Comparison of ENCODE assay signal across 9 cellular contexts in the genomic region with DNA sequence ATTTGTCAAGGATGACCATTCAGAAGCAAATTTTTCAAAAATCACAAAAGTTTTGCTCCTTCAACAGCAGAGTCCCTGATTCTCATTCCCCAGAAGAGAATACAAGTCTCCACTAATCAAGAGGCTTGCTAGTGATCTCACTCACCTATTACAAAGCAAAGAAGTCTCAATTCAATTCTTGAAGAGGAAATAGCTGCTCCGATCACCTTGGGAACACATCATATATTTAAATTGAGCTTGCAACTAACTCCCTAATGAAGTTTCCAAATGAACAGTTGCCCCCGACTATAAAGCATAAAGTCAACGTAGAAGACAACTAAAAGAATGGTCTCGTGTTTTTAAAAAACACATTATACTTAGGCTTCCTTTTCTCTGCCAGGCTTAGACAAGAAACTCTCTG. TPM values are rescaled to one million over a fixed set of nuclear protein-coding genes. Genes with fewer than 3 reads are reported as not detected.
DNase-seq lines count a peak whose midpoint lies in the region; ATAC-seq and TF ChIP-seq lines count a peak whose summit lies in the region.
"Had no signal": no experiment of that assay in that cellular context is flagged by ENCODE, and none has a peak within 500 bp of the region (broad histone marks: within the 10 kb centered on the region; RNA-seq: fewer than 3 reads in every experiment).

No MANE protein-coding gene starts in this region.

- H3K4me3 ChIP-seq in liver (ENCODE audit: low read depth in 1 of 3, low read length in 3 of 3) (peak overlapping the region; percentile 12 to 60 (median 40)), subcutaneous abdominal adipose tissue (ENCODE audit: low read depth in 1 of 5, low read length in 5 of 5) (peak overlapping the region; percentile 76 to 92 (median 78))

- intact Hi-C loops in MCF 10A (cut with micrococcal nuclease), result loop anchor here (5.0 kb wide), 2 partner anchors 348 to 367 kb away; no protein-coding TSS in a partner anchor

- no peak for TF ChIP-seq CTCF in MCF 10A (IDR thresholded peaks at IDR 0.05; ENCODE audit: unreplicated experiment)
- TF ChIP-seq CTCF in liver (IDR thresholded peaks at IDR 0.05; ENCODE audit: low read depth, low read length, missing input control), result no peak

- no peak for ATAC-seq in HG03139 (IDR thresholded peaks at IDR 0.05; ENCODE audit: unreplicated experiment)

- H3K4me1 ChIP-seq in liver (ENCODE audit: control insufficient read depth in 4 of 4, insufficient read depth in 4 of 4, low read length in 3 of 4) (peaks cover 1 to 13% (median 9%) of the 10 kb centered on the region in 4 donors), subcutaneous abdominal adipose tissue (ENCODE audit: control insufficient read depth in 5 of 5, insufficient read depth in 5 of 5, low read length in 5 of 5) (peaks cover 0 to 40% (median 34%) of the 10 kb centered on the region in 5 donors)

- no peak overlapping the region for H3K27ac Mint-ChIP-seq in MCF 10A (ENCODE audit: low read depth, unreplicated experiment)

- no peak for TF ChIP-seq RAD21 in liver (IDR thresholded peaks at IDR 0.05)

- H3K27me3 Mint-ChIP-seq in MCF 10A (ENCODE audit: insufficient read depth, unreplicated experiment), result no peaks in the 10 kb centered on the region

- H3K36me3 ChIP-seq in liver (ENCODE audit: control insufficient read depth in 4 of 4, insufficient read depth in 3 of 4, low read depth in 1 of 4, low read length in 3 of 4), result no peaks in the 10 kb centered on the region
- no peaks in the 10 kb centered on the region for H3K36me3 ChIP-seq in subcutaneous abdominal adipose tissue (ENCODE audit: control insufficient read depth in 5 of 5, insufficient read depth in 5 of 5, low read length in 5 of 5)

- H3K9me3 ChIP-seq in liver (ENCODE audit: control insufficient read depth in 4 of 4, low read length in 3 of 4) (no peaks in the 10 kb centered on the region), subcutaneous abdominal adipose tissue (ENCODE audit: control insufficient read depth in 5 of 5, low read length in 5 of 5) (no peaks in the 10 kb centered on the region)

- 65% methylated on average over 4 of the region's 4 CpGs for WGBS in liver

- POLR2A ChIA-PET in MCF 10A (lab: Yijun Ruan, JAX), result interaction anchor here (0.7 to 1.3 kb wide), 6 partner anchors 17 to 292 kb away, joined by 3 to 4 read pairs (median 3); no protein-coding TSS in a partner anchor

- peak overlapping the region in 1 of 2 donors; percentile 51 for H3K9ac ChIP-seq in liver (ENCODE audit: low read depth in 1 of 2, low read length in 2 of 2)
- peak overlapping the region in 3 of 5 donors; percentile 64 to 86 (median 78) for H3K9ac ChIP-seq in subcutaneous abdominal adipose tissue (ENCODE audit: low read length in 5 of 5)

- no peaks in the 10 kb centered on the region for H3K36me3 Mint-ChIP-seq in MCF 10A (ENCODE audit: insufficient read depth, unreplicated experiment)

- peak; percentile 41 for DNase-seq in NCI-H2196 (lab: John Stamatoyannopoulos, UW; ENCODE audit: unreplicated experiment)
- DNase-seq in NCI-H2196 treated with DMSO at 0.1 percent for 48 hours (lab: John Stamatoyannopoulos, UW; ENCODE audit: unreplicated experiment), result no peak
- DNase-seq in MCF 10A (ENCODE audit: unreplicated experiment), result no peak
- no peak for DNase-seq in SKM-1 treated with dmso at 0.1 percent for 144 hours (lab: John Stamatoyannopoulos, UW; ENCODE audit: unreplicated experiment)
- DNase-seq in NCI-H1694 (lab: John Stamatoyannopoulos, UW), result no peak
- DNase-seq: stimulated activated CD4-positive, alpha-beta T cell treated with anti-CD3 and anti-CD28 coated beads, Interleukin-12 subunit alpha, Interleukin-12 subunit beta, amount 100 ng/mL, for 4 hours had no signal

- no peaks in the 10 kb centered on the region for H3K9me3 Mint-ChIP-seq in MCF 10A (ENCODE audit: unreplicated experiment)

- H3K4me3 Mint-ChIP-seq in MCF 10A (ENCODE audit: unreplicated experiment), result peak overlapping the region; percentile 81

- CTCF ChIA-PET in MCF 10A (lab: Yijun Ruan, JAX), result interaction anchor here (1.3 to 2.4 kb wide), 3 partner anchors 110 to 255 kb away, joined by 5 to 15 read pairs (median 13); no protein-coding TSS in a partner anchor

- H3K4me1 Mint-ChIP-seq in MCF 10A (ENCODE audit: insufficient read depth, unreplicated experiment), result peaks cover 5% of the 10 kb centered on the region

- H3K27me3 ChIP-seq in liver (ENCODE audit: control insufficient read depth in 4 of 4, insufficient read depth in 4 of 4, low read length in 3 of 4) (peaks cover 0 to 4% (median 0%) of the 10 kb centered on the region in 4 donors), subcutaneous abdominal adipose tissue (ENCODE audit: control insufficient read depth in 5 of 5, insufficient read depth in 4 of 5, low read length in 5 of 5) (no peaks in the 10 kb centered on the region)

- no TSS peak for BruUV-seq in MCF 10A (replicated peaks; lab: Mats Ljungman, UMichigan)

- H3K27ac ChIP-seq in liver (ENCODE audit: low read depth in 1 of 2, low read length in 2 of 2), result peak overlapping the region; percentile 36 to 72
- H3K27ac ChIP-seq in subcutaneous abdominal adipose tissue (ENCODE audit: low read depth, low read length), result peak overlapping the region; percentile 48

TF ChIP-seq in liver, 16 proteins besides CTCF, POLR2A, EP300 and RAD21:
- no peak for TF ChIP-seq HNF4G (IDR thresholded peaks at IDR 0.05)
- TF ChIP-seq TAF1 (conservative IDR thresholded peaks at IDR 0.05), result no peak
- TF ChIP-seq, protein P1, sequence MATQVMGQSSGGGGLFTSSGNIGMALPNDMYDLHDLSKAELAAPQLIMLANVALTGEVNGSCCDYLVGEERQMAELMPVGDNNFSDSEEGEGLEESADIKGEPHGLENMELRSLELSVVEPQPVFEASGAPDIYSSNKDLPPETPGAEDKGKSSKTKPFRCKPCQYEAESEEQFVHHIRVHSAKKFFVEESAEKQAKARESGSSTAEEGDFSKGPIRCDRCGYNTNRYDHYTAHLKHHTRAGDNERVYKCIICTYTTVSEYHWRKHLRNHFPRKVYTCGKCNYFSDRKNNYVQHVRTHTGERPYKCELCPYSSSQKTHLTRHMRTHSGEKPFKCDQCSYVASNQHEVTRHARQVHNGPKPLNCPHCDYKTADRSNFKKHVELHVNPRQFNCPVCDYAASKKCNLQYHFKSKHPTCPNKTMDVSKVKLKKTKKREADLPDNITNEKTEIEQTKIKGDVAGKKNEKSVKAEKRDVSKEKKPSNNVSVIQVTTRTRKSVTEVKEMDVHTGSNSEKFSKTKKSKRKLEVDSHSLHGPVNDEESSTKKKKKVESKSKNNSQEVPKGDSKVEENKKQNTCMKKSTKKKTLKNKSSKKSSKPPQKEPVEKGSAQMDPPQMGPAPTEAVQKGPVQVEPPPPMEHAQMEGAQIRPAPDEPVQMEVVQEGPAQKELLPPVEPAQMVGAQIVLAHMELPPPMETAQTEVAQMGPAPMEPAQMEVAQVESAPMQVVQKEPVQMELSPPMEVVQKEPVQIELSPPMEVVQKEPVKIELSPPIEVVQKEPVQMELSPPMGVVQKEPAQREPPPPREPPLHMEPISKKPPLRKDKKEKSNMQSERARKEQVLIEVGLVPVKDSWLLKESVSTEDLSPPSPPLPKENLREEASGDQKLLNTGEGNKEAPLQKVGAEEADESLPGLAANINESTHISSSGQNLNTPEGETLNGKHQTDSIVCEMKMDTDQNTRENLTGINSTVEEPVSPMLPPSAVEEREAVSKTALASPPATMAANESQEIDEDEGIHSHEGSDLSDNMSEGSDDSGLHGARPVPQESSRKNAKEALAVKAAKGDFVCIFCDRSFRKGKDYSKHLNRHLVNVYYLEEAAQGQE (IDR thresholded peaks at IDR 0.05), result no peak

RNA-seq across cellular contexts. Expression of a gene that starts 1.6 kb away (rescaled TPM):
- 3.7 and 3.9 TPM in 2 replicates for total RNA-seq in MCF 10A (2022)
- 10 to 100 TPM; 34.6 to 79.7 TPM for total RNA-seq in liver
- 10 to 100 TPM; 10.5 to 31.0 TPM for polyA plus RNA-seq in liver
